In the genomic region with DNA sequence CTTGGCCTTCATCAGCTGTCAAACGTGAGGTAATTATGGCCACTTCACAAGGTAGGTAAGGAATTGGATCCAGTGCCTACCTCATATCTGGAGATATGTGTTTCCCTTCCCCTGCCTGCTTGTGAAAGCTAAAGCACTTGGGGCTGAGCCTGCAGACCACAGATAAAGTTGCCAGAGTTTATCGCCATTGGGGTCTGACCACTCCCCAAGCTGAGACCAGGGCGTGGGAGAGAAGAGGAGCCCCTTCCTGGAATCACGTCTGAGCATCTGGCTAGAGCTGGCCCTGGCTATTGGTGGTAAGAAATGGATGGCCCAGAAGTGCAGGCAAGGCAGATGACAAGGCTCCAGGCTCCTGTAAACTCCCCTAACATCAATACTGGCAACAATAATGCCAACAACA, we compare ENCODE assay signal across 34 cellular contexts. TPM values are rescaled to one million over a fixed set of nuclear protein-coding genes. Genes with fewer than 3 reads are reported as not detected.
"Had no signal": no experiment of that assay in that cellular context is flagged by ENCODE, and none has a peak within 500 bp of the region (broad histone marks: within the 10 kb centered on the region; RNA-seq: fewer than 3 reads in every experiment).

No MANE protein-coding gene starts in this region.

- H3K9me3 ChIP-seq: left ventricle myocardium inferior, neutrophil, right atrium auricular region, right lobe of liver, stomach, testis, thyroid gland, transverse colon, upper lobe of left lung, vagina had no signal

- H3K4me3 Mint-ChIP-seq: mesothelial cell of epicardium; naive B cell; natural killer cell; nephron progenitor cell; neural progenitor cell; stimulated activated naive B cell treated with anti-CD40 and anti-IgM and Interleukin-4, amounts not matched to agents 10 μg/mL and 1 μg/mL and 100 μg/mL, for 72 hours had no signal

- ATAC-seq: natural killer cell; right lobe of liver; stimulated activated naive B cell treated with anti-CD40 and anti-IgM and Interleukin-4, amounts not matched to agents 10 μg/mL and 1 μg/mL and 100 μg/mL, for 72 hours; stimulated activated naive CD8-positive, alpha-beta T cell treated with anti-CD3 and anti-CD28 coated beads, Interleukin-15, Interleukin-2, amounts not matched to agents 100 U/mL and 50 U/mL, for 24 hours had no signal

- H3K4me3 ChIP-seq: left ventricle myocardium inferior, lung, neural progenitor cell, right atrium auricular region, right lobe of liver, smooth muscle cell, stomach, testis, thyroid gland, transverse colon, upper lobe of left lung, vagina had no signal

- H3K79me2 ChIP-seq: parathyroid adenoma had no signal

- H3K4me1 Mint-ChIP-seq: mesothelial cell of epicardium; naive B cell; natural killer cell; neural progenitor cell; stimulated activated naive B cell treated with anti-CD40 and anti-IgM and Interleukin-4, amounts not matched to agents 10 μg/mL and 1 μg/mL and 100 μg/mL, for 72 hours had no signal

- H3K27ac Mint-ChIP-seq: mesothelial cell of epicardium; natural killer cell; nephron progenitor cell; neural progenitor cell; progenitor cell of endocrine pancreas; stimulated activated naive B cell treated with anti-CD40 and anti-IgM and Interleukin-4, amounts not matched to agents 10 μg/mL and 1 μg/mL and 100 μg/mL, for 72 hours had no signal

- H3K27ac ChIP-seq: left ventricle myocardium inferior, neural progenitor cell, neutrophil, parathyroid adenoma, right atrium auricular region, right lobe of liver, stomach, testis, thyroid gland, transverse colon, upper lobe of left lung, vagina had no signal

- H2AFZ ChIP-seq: neural progenitor cell, parathyroid adenoma had no signal

- H3K9ac ChIP-seq: neural progenitor cell, parathyroid adenoma had no signal

- H3K4me2 ChIP-seq: neural progenitor cell, smooth muscle cell had no signal

- H3K36me3 Mint-ChIP-seq: mesothelial cell of epicardium, naive B cell, natural killer cell, neural progenitor cell had no signal

- H3K27me3 Mint-ChIP-seq: progenitor cell of endocrine pancreas had no signal

- H3K9me3 Mint-ChIP-seq: natural killer cell; neural progenitor cell; stimulated activated naive B cell treated with anti-CD40 and anti-IgM and Interleukin-4, amounts not matched to agents 10 μg/mL and 1 μg/mL and 100 μg/mL, for 72 hours had no signal

- H3K27me3 ChIP-seq: neural progenitor cell, neutrophil, right atrium auricular region, right lobe of liver, testis, thyroid gland, transverse colon, upper lobe of left lung, vagina had no signal

- H3K4me1 ChIP-seq: left ventricle myocardium inferior, neural progenitor cell, parathyroid adenoma, right atrium auricular region, stomach, testis, thyroid gland, transverse colon, upper lobe of left lung, vagina had no signal

- DNase-seq: islet precursor cell; left ventricle myocardium inferior; mesendoderm; naive B cell; natural killer cell; nephron progenitor cell; occipital lobe; right lobe of liver; stimulated activated CD4-positive, alpha-beta T cell treated with anti-CD3 and anti-CD28 coated beads, Interleukin-1b, Interleukin-23, amount 100 ng/mL, for 48 hours; stimulated activated CD4-positive, alpha-beta T cell treated with anti-CD3 and anti-CD28 coated beads, Interleukin-4, amount 100 ng/mL, for 1 hour; stimulated activated naive B cell treated with anti-CD40 and anti-IgM and Interleukin-4, amounts not matched to agents 10 μg/mL and 1 μg/mL and 100 μg/mL, for 72 hours; stimulated activated naive CD8-positive, alpha-beta T cell treated with anti-CD3 and anti-CD28 coated beads, Interleukin-15, Interleukin-2, amounts not matched to agents 100 U/mL and 50 U/mL, for 24 hours; stomach; testis; thyroid gland; transverse colon; upper lobe of left lung had no signal

- H3K36me3 ChIP-seq: left ventricle myocardium inferior, neural progenitor cell, neutrophil, right atrium auricular region, right lobe of liver, stomach, thyroid gland, transverse colon, upper lobe of left lung, vagina had no signal

RNA-seq across cellular contexts. Expression of a gene that starts 2.7 kb away (rescaled TPM):
- total RNA-seq: kidney epithelial cell, lower leg skin, mesothelial cell of epicardium, natural killer cell, osteocyte, progenitor cell of endocrine pancreas, pulmonary artery endothelial cell, renal cortical epithelial cell, smooth muscle cell, thyroid gland, transverse colon had no signal
- polyA plus RNA-seq: smooth muscle cell, stomach, urinary bladder had no signal

RNA-seq across cellular contexts. Expression of a gene that starts 34.1 kb away (rescaled TPM):
- total RNA-seq: kidney epithelial cell, occipital lobe, osteocyte, pulmonary artery endothelial cell, right atrium auricular region, skeletal muscle tissue, smooth muscle cell, vagina had no signal

RNA-seq across cellular contexts. Expression of a gene that starts 46.8 kb away (rescaled TPM):
- total RNA-seq: kidney epithelial cell, left ventricle myocardium inferior, lower leg skin, lung, mesothelial cell of epicardium, mononuclear cell, occipital lobe, osteocyte, progenitor cell of endocrine pancreas, pulmonary artery endothelial cell, renal cortical epithelial cell, right atrium auricular region, right lobe of liver, skeletal muscle tissue, smooth muscle cell, stomach, thyroid gland, upper lobe of left lung, urinary bladder, vagina had no signal
- polyA plus RNA-seq: smooth muscle cell, urinary bladder had no signal
